ENCODE assay signal across 8 cellular contexts in genomic region chr13:99086149-99086868, GRCh38.
DNase-seq lines count a peak whose midpoint lies in the region; ATAC-seq and TF ChIP-seq lines count a peak whose summit lies in the region.

No MANE protein-coding gene starts in this region.

- H3K4me1 ChIP-seq in Peyer's patch (peaks cover 0 to 17% (median 3%) of the 10 kb centered on the region in 4 donors), osteoblast (ENCODE audit: insufficient read depth, low read length) (peaks cover 6% of the 10 kb centered on the region), transverse colon (peaks cover 4 to 22% (median 16%) of the 10 kb centered on the region in 4 donors)

- H3K27me3 ChIP-seq in Peyer's patch = no peaks in the 10 kb centered on the region
- H3K27me3 ChIP-seq in osteoblast (ENCODE audit: insufficient read depth, low read length) = no peaks in the 10 kb centered on the region
- no peaks in the 10 kb centered on the region for H3K27me3 ChIP-seq in transverse colon

- H4K20me1 ChIP-seq in osteoblast (ENCODE audit: insufficient read depth, low read length) = no peaks in the 10 kb centered on the region

- intact Hi-C loops in transverse colon (cut with DNase I; ENCODE audit: low total_unique reads) = no loop called here

- H2AFZ ChIP-seq in osteoblast (ENCODE audit: low read length) = peak overlapping the region; percentile 95

- no peak for TF ChIP-seq EP300 in transverse colon (IDR thresholded peaks at IDR 0.05; ENCODE audit: low read depth)

- WGBS in transverse colon (ENCODE audit: low coverage in 1 of 2), 2 donors = 0% methylated on average over 66 of the region's 121 CpGs; no CpG with 5 or more reads in 1 of the 2 donors

- no peak for DNase-seq in AG09309 (ENCODE audit: low read depth)
- DNase-seq in Peyer's patch = peak; percentile 49 to 83 (median 77)
- DNase-seq in activated gamma-delta T cell treated with anti-CD3 and anti-CD28 coated beads, Interleukin-2, amount 50 U/mL, for 16 hours (ENCODE audit: low read depth) = peak; percentile 59
- peak; percentile 82 for DNase-seq in germinal center (ENCODE audit: low spot score)
- peak; percentile 96 for DNase-seq in osteoblast (ENCODE audit: insufficient read length, low spot score, missing footprints)
- peak; percentile 60 for DNase-seq in transverse colon

- peak; percentile 50 for TF ChIP-seq POLR2A in GM18951 (IDR thresholded peaks at IDR 0.05; ENCODE audit: extremely low read depth, insufficient read depth, insufficient read length)
- TF ChIP-seq POLR2A in Peyer's patch (IDR thresholded peaks at IDR 0.05) = peak in 1 of 2 donors; percentile 84
- no peak for TF ChIP-seq POLR2A in transverse colon (IDR thresholded peaks at IDR 0.05)

- H3K4me2 ChIP-seq in osteoblast (ENCODE audit: insufficient read depth, low read length) = peak overlapping the region; percentile 94

- peaks cover 15% of the 10 kb centered on the region for H3K79me2 ChIP-seq in osteoblast (ENCODE audit: insufficient read depth, low read length)

- H3K4me3 ChIP-seq in AG09309 (ENCODE audit: control insufficient read depth, low read depth, low read length) = peak overlapping the region; percentile 75
- peak overlapping the region; percentile 70 to 95 (median 87) for H3K4me3 ChIP-seq in Peyer's patch
- peak overlapping the region; percentile 74 for H3K4me3 ChIP-seq in osteoblast (ENCODE audit: insufficient read depth, low read length)
- peak overlapping the region; percentile 82 to 92 (median 84) for H3K4me3 ChIP-seq in transverse colon

- TF ChIP-seq CTCF in AG09309 (IDR thresholded peaks at IDR 0.05; ENCODE audit: control insufficient read depth, insufficient read depth, low read depth, low read length, missing control alignments) (no peak), Peyer's patch (IDR thresholded peaks at IDR 0.05) (peak in 2 of 6 experiments; percentile 22 to 31), osteoblast (IDR thresholded peaks at IDR 0.05; ENCODE audit: extremely low read depth, low read depth, low read length) (no peak), transverse colon (IDR thresholded peaks at IDR 0.05) (peak in 2 of 5 experiments; percentile 9 to 12)

- in situ Hi-C loops in GM18951 (cut with MboI; ENCODE audit: low sequenced_read_pairs, unreplicated experiment) = no loop called here
- in situ Hi-C loops in transverse colon (cut with MboI; ENCODE audit: low pct_ligation_motif_present in 1 of 4, low pct_unique_long_range_greater_than_20kb in 1 of 4, low sequenced_read_pairs in 3 of 4) = no loop called here

- H3K36me3 ChIP-seq in Peyer's patch (no peaks in the 10 kb centered on the region), osteoblast (ENCODE audit: insufficient read depth, low read length) (no peaks in the 10 kb centered on the region), transverse colon (no peaks in the 10 kb centered on the region)

- H3K27ac ChIP-seq in Peyer's patch (peak overlapping the region; percentile 90 to 96 (median 92)), osteoblast (ENCODE audit: low read depth, low read length) (no peak overlapping the region), transverse colon (peak overlapping the region; percentile 93 to 97 (median 96))

- H3K9me3 ChIP-seq in Peyer's patch (no peaks in the 10 kb centered on the region), osteoblast (ENCODE audit: low read depth, low read length) (no peaks in the 10 kb centered on the region), transverse colon (no peaks in the 10 kb centered on the region)

- ATAC-seq in HG03139 (IDR thresholded peaks at IDR 0.05; ENCODE audit: unreplicated experiment) = peak; percentile 40
